8 cellular contexts compared by ENCODE assay signal in the genomic region with DNA sequence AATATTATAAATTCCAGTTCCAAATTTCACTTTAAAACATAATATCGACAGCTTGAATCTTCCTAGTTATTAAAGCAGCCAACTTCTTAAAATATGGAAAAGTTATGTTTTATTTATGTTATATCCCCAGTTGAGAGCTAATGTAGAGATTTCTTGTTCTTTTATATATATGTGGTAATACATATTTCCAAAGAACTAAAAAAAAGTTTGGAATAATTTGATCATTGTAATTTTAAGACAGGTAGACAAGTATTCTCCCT. TPM values are rescaled to one million over a fixed set of nuclear protein-coding genes. Genes with fewer than 3 reads are reported as not detected.
DNase-seq lines count a peak whose midpoint lies in the region; ATAC-seq, FAIRE-seq and TF ChIP-seq lines count a peak whose summit lies in the region.

No MANE protein-coding gene starts in this region.

- peaks cover 58 to 84% of the 10 kb centered on the region in 2 donors for H3K27me3 Mint-ChIP-seq in CD8-positive, alpha-beta memory T cell

- intact Hi-C loops in PC-9 (cut with micrococcal nuclease; ENCODE audit: unreplicated experiment) = loop anchor here (1.0 to 5.0 kb wide), 5 partner anchors 54 to 155 kb away; a partner anchor contains a TSS

- TSS peak; percentile 61 for BruUV-seq in PC-9 (replicated peaks; lab: Mats Ljungman, UMichigan)

- peaks cover 38% of the 10 kb centered on the region for H3K27me3 ChIP-seq in CD8-positive, alpha-beta memory T cell (ENCODE audit: insufficient read depth, low read length, poor library complexity, severe bottlenecking)
- H3K27me3 ChIP-seq in PC-9 (ENCODE audit: insufficient read depth, low read depth) (no peaks in the 10 kb centered on the region), osteoblast (ENCODE audit: insufficient read depth, low read length) (no peaks in the 10 kb centered on the region)

- H3K4me1 ChIP-seq in CD8-positive, alpha-beta memory T cell (ENCODE audit: insufficient read depth, low read length) = peaks cover 5% of the 10 kb centered on the region
- H3K4me1 ChIP-seq in PC-9 (replicated peaks; ENCODE audit: insufficient read depth) (peaks cover 43% of the 10 kb centered on the region), osteoblast (ENCODE audit: insufficient read depth, low read length) (peaks cover 47% of the 10 kb centered on the region)

- no peak; the same call in 1 of the 2 replicates for TF ChIP-seq CTCF in PC-9 (conservative IDR thresholded peaks at IDR 0.05)
- TF ChIP-seq CTCF in osteoblast (IDR thresholded peaks at IDR 0.05; ENCODE audit: extremely low read depth, low read depth, low read length) = no peak

- H3K9me3 ChIP-seq in CD8-positive, alpha-beta memory T cell (ENCODE audit: low read length) = no peaks in the 10 kb centered on the region
- H3K9me3 ChIP-seq in PC-9 (ENCODE audit: insufficient read depth, low read depth) (no peaks in the 10 kb centered on the region), osteoblast (ENCODE audit: low read depth, low read length) (no peaks in the 10 kb centered on the region)

- H3K4me2 ChIP-seq in PC-9 (peak overlapping the region; percentile 98), osteoblast (ENCODE audit: insufficient read depth, low read length) (peak overlapping the region; percentile 97)

- no peaks in the 10 kb centered on the region for H3K9me3 Mint-ChIP-seq in CD8-positive, alpha-beta memory T cell

- H2AFZ ChIP-seq in PC-9 (peak overlapping the region; percentile 96), osteoblast (ENCODE audit: low read length) (peak overlapping the region; percentile 89)

- no peak for DNase-seq in CD8-positive, alpha-beta memory T cell
- DNase-seq in PC-9 (no peak), osteoblast (ENCODE audit: insufficient read length, low spot score, missing footprints) (no peak), AML-193 (lab: John Stamatoyannopoulos, UW) (no peak), hypothalamus (lab: John Stamatoyannopoulos, UW) (no peak), NCI-H1417 (lab: John Stamatoyannopoulos, UW) (no peak)

- CTCF ChIA-PET in CD8-positive, alpha-beta memory T cell (lab: Charles Lee) = interaction anchor here (0.9 to 1.4 kb wide), 5 partner anchors 9 to 153 kb away, joined by 3 read pairs; a partner anchor contains a TSS
- CTCF ChIA-PET in PC-9 (lab: Charles Lee) = interaction anchor here (1.0 to 1.2 kb wide), 2 partner anchors 67 to 110 kb away, joined by 3 to 13 read pairs; a partner anchor contains a TSS

- H4K20me1 ChIP-seq in PC-9 (ENCODE audit: insufficient read depth) (no peaks in the 10 kb centered on the region; the same call in 1 of the 2 replicates), osteoblast (ENCODE audit: insufficient read depth, low read length) (peaks cover 22% of the 10 kb centered on the region)

- no peak for ATAC-seq in HG02588 (IDR thresholded peaks at IDR 0.05; ENCODE audit: unreplicated experiment)

- H3K4me3 ChIP-seq in CD8-positive, alpha-beta memory T cell (ENCODE audit: low read length) = peak overlapping the region; percentile 66
- H3K4me3 ChIP-seq in PC-9 (peak overlapping the region; percentile 64), osteoblast (ENCODE audit: insufficient read depth, low read length) (peak overlapping the region; percentile 86)

- H3K27ac Mint-ChIP-seq in CD8-positive, alpha-beta memory T cell = no peak overlapping the region

- peaks cover 27% of the 10 kb centered on the region for H3K79me2 ChIP-seq in PC-9 (ENCODE audit: low read depth)
- peaks cover 40% of the 10 kb centered on the region for H3K79me2 ChIP-seq in osteoblast (ENCODE audit: insufficient read depth, low read length)

- no peaks in the 10 kb centered on the region for H3K36me3 ChIP-seq in CD8-positive, alpha-beta memory T cell (ENCODE audit: insufficient read depth, low read length)
- H3K36me3 ChIP-seq in PC-9 (ENCODE audit: low read depth) (no peaks in the 10 kb centered on the region), osteoblast (ENCODE audit: insufficient read depth, low read length) (no peaks in the 10 kb centered on the region)

- H3K27ac ChIP-seq in CD8-positive, alpha-beta memory T cell (ENCODE audit: low read depth, low read length) = no peak overlapping the region
- peak overlapping the region; percentile 86 for H3K27ac ChIP-seq in PC-9
- peak overlapping the region; percentile 76 for H3K27ac ChIP-seq in osteoblast (ENCODE audit: low read depth, low read length)

- H3K36me3 Mint-ChIP-seq in CD8-positive, alpha-beta memory T cell = peaks cover 0 to 3% (median 0%) of the 10 kb centered on the region in 3 donors

- H3F3A ChIP-seq in PC-9 (ENCODE audit: insufficient read depth, low read depth) = peaks cover 32% of the 10 kb centered on the region

- H3K9me2 ChIP-seq in PC-9 (ENCODE audit: insufficient read depth) = no peaks in the 10 kb centered on the region

- peaks cover 11 to 18% (median 18%) of the 10 kb centered on the region in 3 donors for H3K4me1 Mint-ChIP-seq in CD8-positive, alpha-beta memory T cell

- H3K4me3 Mint-ChIP-seq in CD8-positive, alpha-beta memory T cell = peak overlapping the region; percentile 86 to 99 (median 94)

- peak; percentile 64 for FAIRE-seq in endometrium (lab: Jason Lieb, UNC)

- POLR2A ChIA-PET in CD8-positive, alpha-beta memory T cell (lab: Charles Lee) = no interaction called here
- POLR2A ChIA-PET in PC-9 (lab: Charles Lee; ENCODE audit: unreplicated experiment) = no interaction called here

RNA-seq across cellular contexts. Expression of a gene that starts 0.8 kb away (rescaled TPM):
- total RNA-seq in CD8-positive, alpha-beta memory T cell = 10 to 100 TPM; 45.7 to 50.8 TPM
- 10.7 TPM for polyA plus RNA-seq in CD8-positive, alpha-beta memory T cell
- total RNA-seq in PC-9 (2021) (15.7 and 19.5 TPM in 2 replicates), osteoblast (18.6 and 19.5 TPM in 2 replicates)

RNA-seq across cellular contexts. Expression of a gene that starts 54.9 kb away (rescaled TPM):
- total RNA-seq in CD8-positive, alpha-beta memory T cell = 100 to 1,000 TPM; 107 to 125 TPM
- polyA plus RNA-seq in CD8-positive, alpha-beta memory T cell = 573 TPM
- total RNA-seq in PC-9 (2021) (117 and 118 TPM in 2 replicates), osteoblast (19.5 and 45.7 TPM in 2 replicates)
